In the genomic region with DNA sequence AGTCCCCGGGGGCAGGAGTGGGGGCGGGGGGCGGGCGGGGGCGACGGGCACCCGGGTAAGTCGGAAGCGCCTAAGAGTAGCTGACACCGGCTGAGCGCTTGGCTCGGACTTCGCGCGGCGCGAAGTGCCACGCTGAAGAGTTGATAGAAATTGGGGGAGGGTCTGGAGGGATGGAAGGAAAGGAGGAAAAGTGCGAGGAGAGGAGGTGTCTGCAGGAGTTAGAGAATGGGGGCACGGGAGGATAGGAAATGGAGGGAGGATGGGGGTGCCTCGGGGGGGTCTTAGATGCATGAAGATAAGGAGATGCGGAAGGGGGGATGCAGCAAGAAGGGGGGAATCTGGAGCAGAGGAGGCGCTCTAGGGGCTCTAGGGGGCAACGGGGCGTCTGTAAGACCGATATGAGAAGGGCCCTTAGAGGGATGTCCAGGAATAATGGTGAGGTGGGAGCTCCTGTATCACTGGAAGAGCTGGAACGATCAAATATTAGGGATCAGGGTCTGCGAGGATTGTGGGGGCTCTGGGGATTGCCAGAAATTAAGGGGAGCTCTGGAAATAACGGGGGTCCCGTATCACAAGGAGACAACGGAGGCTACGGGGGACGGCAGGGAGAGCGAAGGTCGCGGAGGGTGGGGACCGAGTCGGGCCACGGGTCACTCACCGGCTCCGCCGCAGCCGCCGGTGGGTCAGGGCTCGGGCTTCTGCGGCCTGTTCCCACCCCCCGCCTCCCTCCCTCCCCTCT, we compare ENCODE assay signal across 8 cellular contexts. TPM values are rescaled to one million over a fixed set of nuclear protein-coding genes. Genes with fewer than 3 reads are reported as not detected.
DNase-seq lines count a peak whose midpoint lies in the region; ATAC-seq and TF ChIP-seq lines count a peak whose summit lies in the region.

A gene with protein sequence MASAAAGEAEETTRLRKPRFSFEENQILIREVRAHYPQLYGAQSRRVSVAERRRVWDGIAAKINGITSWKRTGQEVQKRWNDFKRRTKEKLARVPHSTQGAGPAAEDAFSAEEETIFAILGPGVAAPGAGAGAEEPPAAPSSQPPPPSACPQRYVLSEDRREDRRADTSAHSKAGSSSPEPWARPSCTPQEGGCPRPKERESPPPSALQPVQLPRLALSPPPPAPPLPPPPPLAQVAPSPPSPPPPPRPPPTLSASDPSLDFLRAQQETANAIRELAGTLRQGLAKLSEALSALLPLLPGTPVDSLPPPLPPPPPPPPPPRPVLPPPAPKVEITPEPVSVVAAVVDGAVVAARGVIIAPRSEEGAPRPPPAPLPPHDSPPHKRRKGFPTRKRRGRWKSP (minus strand): TSS at position 702 of the 739 bp plus-strand sequence. CDS start 840 bp downstream, outside the sequence.

- H3K27ac ChIP-seq in cingulate gyrus (ENCODE audit: low read depth, low read length) = peak within 1 kb of the TSS; percentile 95
- peak within 1 kb of the TSS; percentile 69 for H3K27ac ChIP-seq in mesodermal cell (ENCODE audit: low read depth, low read length, severe bottlenecking)
- H3K27ac ChIP-seq in aorta (ENCODE audit: low read depth in 1 of 2, low read length in 2 of 2) = no peak within 1 kb of the TSS

- ATAC-seq in aorta (ENCODE audit: low FRiP score) (no peak), GM18505 (IDR thresholded peaks at IDR 0.05; ENCODE audit: unreplicated experiment) (no peak)

- H3K36me3 ChIP-seq in mesodermal cell (ENCODE audit: control insufficient read depth, insufficient read depth, low read length) (peaks cover 32% of the 10 kb centered on the region), aorta (ENCODE audit: control insufficient read depth in 1 of 2, insufficient read depth in 2 of 2, low read length in 1 of 2) (no peaks in the 10 kb centered on the region)

- 0 to 1% methylated on average over 34 to 42 of the region's 47 CpGs for WGBS in mesodermal cell (ENCODE audit: insufficient coverage in 2 of 2), 2 experiments
- 0 to 1% methylated on average over 39 to 47 of the region's 47 CpGs for WGBS in aorta, 2 donors

- peak; percentile 3 for TF ChIP-seq CTCF in GM12864 (IDR thresholded peaks at IDR 0.05; ENCODE audit: low read depth, low read length, missing control alignments)

- intact Hi-C loops in aorta (cut with DNase I) = no loop called here

- TF ChIP-seq POLR2A in GM18505 (IDR thresholded peaks at IDR 0.05; ENCODE audit: borderline replicate concordance, extremely low read depth, insufficient read depth, insufficient read length) = no peak

- DNase-seq in GM12864 (ENCODE audit: low read depth) (no peak), NCI-H69 (lab: John Stamatoyannopoulos, UW) (peak; percentile 61), aorta (no peak), cerebellum (ENCODE audit: low spot score) (no peak), NK-92 (lab: John Stamatoyannopoulos, UW; ENCODE audit: unreplicated experiment) (no peak)

- H3K4me3 ChIP-seq in GM12864 (ENCODE audit: low read depth, low read length) = peak within 1 kb of the TSS; percentile 84
- H3K4me3 ChIP-seq in mesodermal cell (ENCODE audit: extremely low read depth, insufficient read depth, low read length, poor library complexity, severe bottlenecking) = peak within 1 kb of the TSS; percentile 77
- peak within 1 kb of the TSS; percentile 68 to 77 for H3K4me3 ChIP-seq in aorta (ENCODE audit: low read length in 2 of 2)

- H3K4me1 ChIP-seq in mesodermal cell (ENCODE audit: control insufficient read depth, insufficient read depth, low read length, poor library complexity, severe bottlenecking) (peaks cover 6% of the 10 kb centered on the region), aorta (ENCODE audit: control insufficient read depth in 1 of 2, insufficient read depth in 2 of 2, low read length in 2 of 2) (no peaks in the 10 kb centered on the region)

- H3K27me3 ChIP-seq in aorta (ENCODE audit: control insufficient read depth in 1 of 2, insufficient read depth in 2 of 2, low read length in 1 of 2) = no peaks in the 10 kb centered on the region

- H3K9me3 ChIP-seq in mesodermal cell (ENCODE audit: control insufficient read depth, low read length) (no peaks in the 10 kb centered on the region), aorta (ENCODE audit: control insufficient read depth, low read length) (no peaks in the 10 kb centered on the region)

RNA-seq across cellular contexts. Expression of the gene that starts here (rescaled TPM):
- 12.1 TPM for polyA plus RNA-seq in mesodermal cell (2013, experiment 1 of 2)
- polyA plus RNA-seq in mesodermal cell (2013, experiment 2 of 2) = 9.0 TPM
- total RNA-seq in aorta (1 to 10 TPM; 5.6 to 7.3 TPM), cerebellum (1.5 TPM)
- 1 to 10 TPM; 4.9 to 8.3 TPM for polyA plus RNA-seq in aorta

Comparison
In these comparisons a context has a peak if more than half of its experiments do, and no peak if none do; other contexts are left out.
1. H3K27ac ChIP-seq: peak in cingulate gyrus (single experiment) and mesodermal cell (single experiment); none in aorta (0 of 2).
2. Peak in every context shown above with its lines, with median percentiles within 50 percentile points of each other: H3K4me3 ChIP-seq.